20 cellular contexts compared by ENCODE assay signal in genomic region chr21:33815153-33815707, GRCh38.
A peak's percentile ranks its signal among the peaks of the same experiment; 100 is the strongest.
DNase-seq lines count a peak whose midpoint lies in the region; ATAC-seq, FAIRE-seq and TF ChIP-seq lines count a peak whose summit lies in the region.
"Had no signal": no experiment of that assay in that cellular context is flagged by ENCODE, and none has a peak within 500 bp of the region (broad histone marks: within the 10 kb centered on the region; RNA-seq: fewer than 3 reads in every experiment).

No MANE protein-coding gene starts in this region.

- no peak overlapping the region for H2BK12ac ChIP-seq in H1 (ENCODE audit: low read depth, low read length)

- H3K23me2 ChIP-seq in H1 (ENCODE audit: low read depth, low read length): no peaks in the 10 kb centered on the region; the same call in 1 of the 2 replicates

- no peaks in the 10 kb centered on the region for H3K9me3 Mint-ChIP-seq in nephron progenitor cell
- H3K9me3 Mint-ChIP-seq in stimulated activated memory B cell treated with anti-CD40 and anti-IgM and Interleukin-4, amounts not matched to agents 10 μg/mL and 1 μg/mL and 100 μg/mL, for 72 hours: no peaks in the 10 kb centered on the region
- H3K9me3 Mint-ChIP-seq: activated CD4-positive, alpha-beta memory T cell treated with anti-CD3 and anti-CD28 coated beads, Interleukin-2, amount 10 ng/mL, durations not matched to agents 7 days and 5 days; neural progenitor cell had no signal

- TF ChIP-seq POLR2A in H1 (IDR thresholded peaks at IDR 0.05; ENCODE audit: control extremely low read depth in 1 of 2, low read depth in 2 of 2, low read length in 2 of 2): no peak

- H2AK5ac ChIP-seq in H1 (ENCODE audit: low read depth, low read length): no peak overlapping the region

- H4K8ac ChIP-seq in H1 (ENCODE audit: extremely low read depth, insufficient read depth, low read length): no peak overlapping the region

- no peak for TF ChIP-seq EP300 in H1 (IDR thresholded peaks at IDR 0.05; ENCODE audit: borderline replicate concordance in 1 of 2, low read depth in 2 of 2, low read length in 2 of 2)

- H2AFZ ChIP-seq in DND-41 (ENCODE audit: low read depth, low read length) (no peak overlapping the region), H1 (ENCODE audit: low read length) (no peak overlapping the region)
- H2AFZ ChIP-seq: neural progenitor cell had no signal

- peaks cover 64% of the 10 kb centered on the region for H3K36me3 Mint-ChIP-seq in nephron progenitor cell (ENCODE audit: low read depth)
- no peaks in the 10 kb centered on the region for H3K36me3 Mint-ChIP-seq in stimulated activated memory B cell treated with anti-CD40 and anti-IgM and Interleukin-4, amounts not matched to agents 10 μg/mL and 1 μg/mL and 100 μg/mL, for 72 hours
- H3K36me3 Mint-ChIP-seq: CD8-positive, alpha-beta memory T cell had no signal

- no peak overlapping the region for H2BK15ac ChIP-seq in H1 (ENCODE audit: low read length)

- 0 out of 2 replicates have a peak overlapping the region, but pooled peaks have one; percentile 5 for H2BK5ac ChIP-seq in H1 (ENCODE audit: low read depth, low read length)

- H3K27ac ChIP-seq in DND-41 (ENCODE audit: low read length): no peak overlapping the region
- no peak overlapping the region for H3K27ac ChIP-seq in HUES6 (ENCODE audit: low read depth, low read length)
- no peak overlapping the region; the same call in 1 of the 2 replicates for H3K27ac ChIP-seq in H1 (ENCODE audit: low read depth, low read length)
- H3K27ac ChIP-seq: breast epithelium, neural progenitor cell had no signal

- TF ChIP-seq CTCF in DND-41 (IDR thresholded peaks at IDR 0.05; ENCODE audit: borderline replicate concordance, extremely low read depth, low read length, poor library complexity, severe bottlenecking) (no peak), H1 (IDR thresholded peaks at IDR 0.05; ENCODE audit: control extremely low read depth in 1 of 3, insufficient read depth in 1 of 3, low read depth in 1 of 3, low read length in 3 of 3) (no peak), nephron progenitor cell (IDR thresholded peaks at IDR 0.05) (no peak)

- no peak overlapping the region for H3K18ac ChIP-seq in H1 (ENCODE audit: extremely low read depth, low read length)

- H3K27ac Mint-ChIP-seq in nephron progenitor cell: peak overlapping the region; percentile 55
- no peak overlapping the region for H3K27ac Mint-ChIP-seq in stimulated activated memory B cell treated with anti-CD40 and anti-IgM and Interleukin-4, amounts not matched to agents 10 μg/mL and 1 μg/mL and 100 μg/mL, for 72 hours
- H3K27ac Mint-ChIP-seq: activated CD4-positive, alpha-beta memory T cell treated with anti-CD3 and anti-CD28 coated beads, Interleukin-2, amount 10 ng/mL, durations not matched to agents 7 days and 5 days; CD8-positive, alpha-beta memory T cell; neural progenitor cell had no signal

- H3K27me3 ChIP-seq in DND-41 (ENCODE audit: insufficient read depth, low read length, poor library complexity) (no peaks in the 10 kb centered on the region), HUES6 (ENCODE audit: control insufficient read depth, insufficient read depth, low read length) (no peaks in the 10 kb centered on the region), H1 (replicated peaks in 1 of 4; ENCODE audit: control insufficient read depth in 3 of 4, extremely low read depth in 1 of 4, insufficient read depth in 3 of 4, low read length in 3 of 4) (no peaks in the 10 kb centered on the region)
- H3K27me3 ChIP-seq: breast epithelium, neural progenitor cell, thyroid gland had no signal

- H3K4me3 ChIP-seq in DND-41 (ENCODE audit: low read depth in 1 of 2, low read length in 2 of 2) (no peak overlapping the region), HUES6 (ENCODE audit: low read depth, low read length) (no peak overlapping the region), H1 (ENCODE audit: extremely low read depth in 1 of 4, insufficient read depth in 2 of 4, low read depth in 3 of 4, low read length in 4 of 4) (no peak overlapping the region)
- H3K4me3 ChIP-seq: breast epithelium, neural progenitor cell, smooth muscle cell, thyroid gland had no signal

- 81% methylated on average over 6 of the region's 6 CpGs; no CpG with 5 or more reads in 1 of the 2 experiments for WGBS in H1 (ENCODE audit: extremely low coverage in 1 of 2, insufficient coverage in 1 of 2, insufficient read length in 1 of 2, insufficient replicate concordance in 2 of 2, low coverage in 1 of 2, low lambda C conversion rate in 2 of 2, missing lambda C conversion rate in 1 of 2), 2 experiments

- no peak overlapping the region for H4K91ac ChIP-seq in H1 (replicated peaks; ENCODE audit: insufficient read length, low read length)

- H3K23ac ChIP-seq in H1 (ENCODE audit: insufficient read length): no peak overlapping the region

- POLR2A ChIA-PET in H1 (lab: Charles Lee; ENCODE audit: partially characterized antibody): interaction anchor here (0.5 to 0.7 kb wide), 2 partner anchors 20 to 171 kb away, joined by 3 read pairs; no protein-coding TSS in a partner anchor

- H2BK20ac ChIP-seq in H1 (ENCODE audit: low read length): no peak overlapping the region

- no peak overlapping the region for H3K14ac ChIP-seq in H1 (ENCODE audit: insufficient read length)

- peak; percentile 23 for DNase-seq in DND-41
- no peak for DNase-seq in H1 (ENCODE audit: low read depth in 1 of 2, low spot score in 2 of 2)
- DNase-seq in nephron progenitor cell: no peak
- DNase-seq in NCI-H345 (lab: John Stamatoyannopoulos, UW): no peak
- no peak for DNase-seq in stimulated activated CD4-positive, alpha-beta T cell treated with anti-CD3 and anti-CD28 coated beads, Interleukin-12 subunit alpha, Interleukin-12 subunit beta, amount 100 ng/mL, for 4 hours
- DNase-seq in retina: no peak
- DNase-seq: activated CD4-positive, alpha-beta memory T cell treated with anti-CD3 and anti-CD28 coated beads, Interleukin-2, amount 10 ng/mL, durations not matched to agents 7 days and 5 days; activated gamma-delta T cell treated with Interleukin-2 at 50 U/mL for 16 hours; CD8-positive, alpha-beta memory T cell; NCI-H1436 treated with DMSO at 0.1 percent for 48 hours; NCI-H748 treated with DMSO at 0.1 percent for 48 hours; stimulated activated CD4-positive, alpha-beta T cell treated with anti-CD3 and anti-CD28 coated beads, Interleukin-2, amount 100 ng/mL, for 48 hours; stimulated activated naive CD4-positive, alpha-beta T cell; thyroid gland had no signal

- H3K4me2 ChIP-seq in DND-41 (ENCODE audit: insufficient read depth, low read length) (no peak overlapping the region), H1 (ENCODE audit: insufficient read depth in 1 of 2, low read depth in 2 of 2, low read length in 2 of 2) (no peak overlapping the region)
- H3K4me2 ChIP-seq: neural progenitor cell, smooth muscle cell had no signal

- H3K4me1 Mint-ChIP-seq in nephron progenitor cell: peaks cover 26% of the 10 kb centered on the region
- no peaks in the 10 kb centered on the region for H3K4me1 Mint-ChIP-seq in stimulated activated memory B cell treated with anti-CD40 and anti-IgM and Interleukin-4, amounts not matched to agents 10 μg/mL and 1 μg/mL and 100 μg/mL, for 72 hours
- H3K4me1 Mint-ChIP-seq: activated CD4-positive, alpha-beta memory T cell treated with anti-CD3 and anti-CD28 coated beads, Interleukin-2, amount 10 ng/mL, durations not matched to agents 7 days and 5 days; CD8-positive, alpha-beta memory T cell had no signal

- no peak overlapping the region for H3K4me3 Mint-ChIP-seq in nephron progenitor cell
- no peak overlapping the region for H3K4me3 Mint-ChIP-seq in stimulated activated memory B cell treated with anti-CD40 and anti-IgM and Interleukin-4, amounts not matched to agents 10 μg/mL and 1 μg/mL and 100 μg/mL, for 72 hours
- H3K4me3 Mint-ChIP-seq: activated CD4-positive, alpha-beta memory T cell treated with anti-CD3 and anti-CD28 coated beads, Interleukin-2, amount 10 ng/mL, durations not matched to agents 7 days and 5 days; CD8-positive, alpha-beta memory T cell; neural progenitor cell had no signal

- no peak overlapping the region for H2BK120ac ChIP-seq in H1 (replicated peaks; ENCODE audit: low read depth, low read length)

- no peak overlapping the region for H3K56ac ChIP-seq in H1 (replicated peaks; ENCODE audit: insufficient read length, low read depth, low read length)

- no peaks in the 10 kb centered on the region for H3K79me1 ChIP-seq in H1 (ENCODE audit: low read depth, low read length)

- H3K9me3 ChIP-seq in DND-41 (ENCODE audit: insufficient read depth, low read length, severe bottlenecking) (no peaks in the 10 kb centered on the region), HUES6 (ENCODE audit: control insufficient read depth, insufficient read depth, low read depth, low read length) (no peaks in the 10 kb centered on the region), H1 (ENCODE audit: insufficient read depth in 2 of 2, low read depth in 1 of 2, low read length in 1 of 2) (no peaks in the 10 kb centered on the region)
- H3K9me3 ChIP-seq: breast epithelium, thyroid gland had no signal

- H3K27me3 Mint-ChIP-seq in nephron progenitor cell (ENCODE audit: low read depth, poor library complexity): no peaks in the 10 kb centered on the region
- H3K27me3 Mint-ChIP-seq in stimulated activated memory B cell treated with anti-CD40 and anti-IgM and Interleukin-4, amounts not matched to agents 10 μg/mL and 1 μg/mL and 100 μg/mL, for 72 hours: peaks cover 13% of the 10 kb centered on the region
- H3K27me3 Mint-ChIP-seq: activated CD4-positive, alpha-beta memory T cell treated with anti-CD3 and anti-CD28 coated beads, Interleukin-2, amount 10 ng/mL, durations not matched to agents 7 days and 5 days had no signal

- H4K20me1 ChIP-seq in DND-41 (ENCODE audit: insufficient read depth, low read length): no peaks in the 10 kb centered on the region
- no peaks in the 10 kb centered on the region for H4K20me1 ChIP-seq in H1 (replicated peaks in 1 of 2; ENCODE audit: control insufficient read depth in 1 of 2, insufficient read depth in 2 of 2, low read length in 2 of 2)

- no peak for TF ChIP-seq RAD21 in H1 (IDR thresholded peaks at IDR 0.05 in 1 of 2, conservative IDR thresholded peaks at IDR 0.05 in 1 of 2; ENCODE audit: low read depth in 2 of 2, low read length in 2 of 2)

- peaks cover 16% of the 10 kb centered on the region; the same call in 1 of the 2 replicates for H3K36me3 ChIP-seq in DND-41 (ENCODE audit: insufficient read depth, low read length)
- peaks cover 75% of the 10 kb centered on the region for H3K36me3 ChIP-seq in HUES6 (ENCODE audit: control insufficient read depth, insufficient read depth, low read length)
- peaks cover 4 to 50% (median 23%) of the 10 kb centered on the region in 4 experiments for H3K36me3 ChIP-seq in H1 (ENCODE audit: control insufficient read depth in 2 of 4, insufficient read depth in 4 of 4, low read length in 3 of 4)
- H3K36me3 ChIP-seq: breast epithelium, neural progenitor cell, thyroid gland had no signal

- H3K9ac ChIP-seq in DND-41 (ENCODE audit: low read depth, low read length) (no peak overlapping the region), HUES6 (ENCODE audit: low read length) (peak overlapping the region; percentile 28), H1 (replicated peaks in 1 of 4; ENCODE audit: extremely low read depth in 1 of 4, low read depth in 3 of 4, low read length in 3 of 4) (no peak overlapping the region; a peak in 1 of 7 replicates)
- H3K9ac ChIP-seq: neural progenitor cell had no signal

- no peak overlapping the region for H4K5ac ChIP-seq in H1 (ENCODE audit: insufficient read length, low read depth, low read length)

- CTCF ChIA-PET in H1 (lab: Charles Lee; ENCODE audit: partially characterized antibody): interaction anchor here (0.6 kb wide), 1 partner anchor 59 kb away, joined by 3 read pairs; no protein-coding TSS in a partner anchor

- H3K79me2 ChIP-seq in DND-41 (ENCODE audit: insufficient read depth, low read length): no peaks in the 10 kb centered on the region
- no peaks in the 10 kb centered on the region for H3K79me2 ChIP-seq in H1 (ENCODE audit: control insufficient read depth in 1 of 2, insufficient read depth in 2 of 2, low read length in 2 of 2)

- H3K4me1 ChIP-seq in DND-41 (ENCODE audit: insufficient read depth, low read length) (0 out of 2 replicates have a peak, but pooled peaks cover 7% of the 10 kb centered on the region), HUES6 (ENCODE audit: control insufficient read depth, insufficient read depth, low read length) (peaks cover 10% of the 10 kb centered on the region; the same call in 1 of the 2 replicates), H1 (replicated peaks in 1 of 4; ENCODE audit: control insufficient read depth in 3 of 4, insufficient read depth in 4 of 4, low read length in 3 of 4) (no peaks in the 10 kb centered on the region; a peak in 2 of 7 replicates)
- H3K4me1 ChIP-seq: breast epithelium had no signal

- H3K4ac ChIP-seq in H1 (replicated peaks; ENCODE audit: insufficient read length, low read depth, low read length): no peak overlapping the region

- FAIRE-seq in H1 (lab: Jason Lieb, UNC): no peak
- FAIRE-seq: endometrium had no signal

- ATAC-seq in DND-41 (ENCODE audit: insufficient read depth, low read depth): peak; percentile 72
- no peak for ATAC-seq in stimulated activated memory B cell treated with anti-CD40 and anti-IgM and Interleukin-4, amounts not matched to agents 10 μg/mL and 1 μg/mL and 100 μg/mL, for 72 hours
